In genomic region chr10:29734980-29735627, GRCh38 we compare ENCODE assay signal across 8 cellular contexts.
DNase-seq lines count a peak whose midpoint lies in the region; ATAC-seq and TF ChIP-seq lines count a peak whose summit lies in the region.

No MANE protein-coding gene starts in this region.

- TF ChIP-seq EP300 in Ishikawa (IDR thresholded peaks at IDR 0.05; ENCODE audit: borderline replicate concordance): no peak

- peak; percentile 48 for DNase-seq in Daoy (ENCODE audit: low read depth)
- peak; percentile 55 to 57 for DNase-seq in activated CD4-positive, alpha-beta T cell treated with anti-CD3 and anti-CD28 coated beads for 4 hours
- peak; percentile 60 for DNase-seq in dermis blood vessel endothelial cell
- peak; percentile 89 for DNase-seq in lower lobe of right lung
- peak; percentile 30 for DNase-seq in stimulated activated CD8-positive, alpha-beta memory T cell treated with anti-CD3 and anti-CD28 coated beads, Interleukin-12 subunit alpha, Interleukin-12 subunit beta, amount 100 ng/mL, for 1 hour (ENCODE audit: low read depth)
- DNase-seq in putamen (ENCODE audit: low spot score): no peak

- intact Hi-C loops in lower lobe of right lung (cut with DNase I): no loop called here

- no peak for TF ChIP-seq RAD21 in Ishikawa (IDR thresholded peaks at IDR 0.05; ENCODE audit: low read depth)

- no peaks in the 10 kb centered on the region for H3K9me3 ChIP-seq in lower lobe of right lung

- H3K27me3 ChIP-seq in lower lobe of right lung (ENCODE audit: low read depth): no peaks in the 10 kb centered on the region

- H3K36me3 ChIP-seq in lower lobe of right lung: no peaks in the 10 kb centered on the region

- peak overlapping the region; percentile 98 for H3K27ac ChIP-seq in lower lobe of right lung

- H3K4me3 ChIP-seq in lower lobe of right lung: peak overlapping the region; percentile 71

- H3K4me1 ChIP-seq in lower lobe of right lung: peaks cover 34% of the 10 kb centered on the region

- ATAC-seq in GM21528 (IDR thresholded peaks at IDR 0.05; ENCODE audit: low FRiP score, unreplicated experiment): peak; percentile 50
- ATAC-seq in lower lobe of right lung: peak; percentile 72 to 74

- TF ChIP-seq CTCF in lower lobe of right lung (IDR thresholded peaks at IDR 0.05): no peak

TF ChIP-seq in Ishikawa, 13 proteins besides CTCF, POLR2A, EP300 and RAD21:
- TF ChIP-seq YY1 (IDR thresholded peaks at IDR 0.05; ENCODE audit: low read depth) (0 out of 2 replicates have a peak, but pooled peaks have one; percentile 24), NFIC (IDR thresholded peaks at IDR 0.05) (no peak)
